ENCODE assay signal across 30 cellular contexts in the genomic region with DNA sequence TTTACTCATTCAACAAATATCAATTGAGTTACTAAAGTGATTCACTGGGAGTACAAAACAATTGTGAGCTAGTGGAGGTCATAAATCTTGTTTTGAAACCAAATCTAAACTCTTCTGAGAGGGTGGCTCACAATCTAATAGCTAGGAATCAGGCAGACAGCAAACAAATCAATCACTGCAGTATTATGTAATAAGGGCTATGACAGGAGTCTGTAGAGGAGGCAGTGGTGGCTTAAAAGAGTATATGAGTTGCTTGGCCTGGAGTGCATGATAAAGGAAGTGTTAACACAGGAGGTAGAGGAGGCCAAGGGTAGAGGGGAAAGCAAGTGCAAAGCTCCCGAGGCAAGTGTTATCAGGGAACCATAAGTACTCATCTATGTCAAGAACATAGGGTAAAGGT. TPM values are rescaled to one million over a fixed set of nuclear protein-coding genes. Genes with fewer than 3 reads are reported as not detected.
DNase-seq lines count a peak whose midpoint lies in the region; ATAC-seq, FAIRE-seq and TF ChIP-seq lines count a peak whose summit lies in the region.
"Had no signal": no experiment of that assay in that cellular context is flagged by ENCODE, and none has a peak within 500 bp of the region (broad histone marks: within the 10 kb centered on the region; RNA-seq: fewer than 3 reads in every experiment).

No MANE protein-coding gene starts in this region.

- H3K27ac Mint-ChIP-seq in HFFc6: peak overlapping the region; percentile 1
- H3K27ac Mint-ChIP-seq: activated naive CD8-positive, alpha-beta T cell treated with anti-CD3 and anti-CD28 coated beads, Interleukin-2, amount 50 U/mL, for 24 hours; brain had no signal

- no peak overlapping the region for H3K4me3 Mint-ChIP-seq in HFFc6
- H3K4me3 Mint-ChIP-seq: activated naive CD8-positive, alpha-beta T cell treated with anti-CD3 and anti-CD28 coated beads, Interleukin-2, amount 50 U/mL, for 24 hours; brain had no signal

- no peaks in the 10 kb centered on the region; the same call in none of the 2 replicates for H3K27me3 Mint-ChIP-seq in HFFc6 (ENCODE audit: insufficient read depth)

- H3K36me3 Mint-ChIP-seq in HFFc6 (ENCODE audit: low read depth): peaks cover 69% of the 10 kb centered on the region

- peaks cover 25% of the 10 kb centered on the region for H3K4me1 ChIP-seq in A549
- no peaks in the 10 kb centered on the region for H3K4me1 ChIP-seq in mucosa of descending colon (ENCODE audit: low read depth)
- peaks cover 4% of the 10 kb centered on the region for H3K4me1 ChIP-seq in body of pancreas
- no peaks in the 10 kb centered on the region for H3K4me1 ChIP-seq in upper lobe of left lung
- H3K4me1 ChIP-seq: transverse colon had no signal

- no peak for TF ChIP-seq CTCF in A549 (IDR thresholded peaks at IDR 0.05)
- TF ChIP-seq CTCF in HFFc6 (IDR thresholded peaks at IDR 0.05): no peak
- TF ChIP-seq CTCF in mucosa of descending colon (IDR thresholded peaks at IDR 0.05): no peak
- TF ChIP-seq CTCF in body of pancreas (IDR thresholded peaks at IDR 0.05): no peak
- TF ChIP-seq CTCF in GM10266 (IDR thresholded peaks at IDR 0.05; ENCODE audit: control insufficient read depth, insufficient read depth, low read depth, missing control alignments): no peak
- TF ChIP-seq CTCF in upper lobe of left lung (IDR thresholded peaks at IDR 0.05): no peak

- TF ChIP-seq EP300 in A549 (IDR thresholded peaks at IDR 0.05) (no peak), upper lobe of left lung (IDR thresholded peaks at IDR 0.05) (no peak)

- ATAC-seq in A549: peak in 1 of 2 experiments; percentile 78; a peak in 3 of 6 replicates
- peak; percentile 66 for ATAC-seq in mucosa of descending colon
- ATAC-seq in body of pancreas: no peak
- no peak for ATAC-seq in upper lobe of left lung (ENCODE audit: low FRiP score in 2 of 2)
- ATAC-seq: activated naive CD8-positive, alpha-beta T cell treated with anti-CD3 and anti-CD28 coated beads, Interleukin-2, amount 50 U/mL, for 24 hours had no signal

- no peaks in the 10 kb centered on the region for H3K36me3 ChIP-seq in mucosa of descending colon (ENCODE audit: low read depth)
- no peaks in the 10 kb centered on the region for H3K36me3 ChIP-seq in body of pancreas (replicated peaks in 1 of 2; ENCODE audit: insufficient read depth in 1 of 2, low read depth in 2 of 2)
- no peaks in the 10 kb centered on the region for H3K36me3 ChIP-seq in upper lobe of left lung
- H3K36me3 ChIP-seq: transverse colon had no signal

- H3K9me3 ChIP-seq in A549 (no peaks in the 10 kb centered on the region), mucosa of descending colon (no peaks in the 10 kb centered on the region), body of pancreas (no peaks in the 10 kb centered on the region), upper lobe of left lung (no peaks in the 10 kb centered on the region)
- H3K9me3 ChIP-seq: transverse colon had no signal

- peaks cover 49% of the 10 kb centered on the region for H3K4me1 Mint-ChIP-seq in HFFc6 (ENCODE audit: low read depth)
- H3K4me1 Mint-ChIP-seq: activated naive CD8-positive, alpha-beta T cell treated with anti-CD3 and anti-CD28 coated beads, Interleukin-2, amount 50 U/mL, for 24 hours had no signal

- H3K27ac ChIP-seq in A549 (peak overlapping the region in 1 of 2 experiments; percentile 33; a peak in 4 of 6 replicates), body of pancreas (no peak overlapping the region), upper lobe of left lung (no peak overlapping the region)
- H3K27ac ChIP-seq: transverse colon, VCaP had no signal

- H3K4me3 ChIP-seq in A549 (no peak overlapping the region), mucosa of descending colon (no peak overlapping the region), body of pancreas (no peak overlapping the region), upper lobe of left lung (no peak overlapping the region)
- H3K4me3 ChIP-seq: transverse colon had no signal

- no peak for TF ChIP-seq RAD21 in A549 (conservative IDR thresholded peaks at IDR 0.05 in 1 of 2, IDR thresholded peaks at IDR 0.05 in 1 of 2)

- POLR2A ChIA-PET in A549 (lab: Yijun Ruan, JAX): no interaction called here

- CTCF ChIA-PET in A549 (lab: Yijun Ruan, JAX): interaction anchor here (0.6 kb wide), 1 partner anchor 18 kb away, joined by 4 read pairs; no protein-coding TSS in a partner anchor

- DNase-seq in A549 (ENCODE audit: low read depth in 1 of 2, low spot score in 1 of 2) (peak in 1 of 2 experiments; percentile 58), HFFc6 (no peak), amniotic epithelial cell (ENCODE audit: low read depth) (peak; percentile 62), mucosa of descending colon (no peak), body of pancreas (no peak), GM10266 (ENCODE audit: extremely low spot score) (no peak), upper lobe of left lung (no peak)
- DNase-seq in activated effector memory CD4-positive, alpha-beta T cell treated with anti-CD3 and anti-CD28 coated beads, Interleukin-2, amount 50 U/mL, for 16 hours: no peak
- DNase-seq: activated CD4-positive, alpha-beta T cell treated with anti-CD3 and anti-CD28 coated beads for 4 hours; activated gamma-delta T cell treated with Interleukin-2 at 50 U/mL for 16 hours; activated naive CD8-positive, alpha-beta T cell treated with anti-CD3 and anti-CD28 coated beads, Interleukin-2, amount 50 U/mL, for 24 hours; activated T-cell treated with anti-CD3 and anti-CD28 coated beads, Interleukin-2, amount 50 U/mL, for 1 hour; GOT3; KBM-7; NCI-H1436 treated with DMSO at 0.1 percent for 48 hours; NCI-H2107; NCI-H446 treated with DMSO at 0.1 percent for 48 hours; SHP77 treated with DMSO at 0.1 percent for 48 hours; stimulated activated CD4-positive, alpha-beta T cell treated with anti-CD3 and anti-CD28 coated beads, Interleukin-2, amount 100 ng/mL, for 24 hours; SW 1271; T-helper 9 cell; transverse colon had no signal

- FAIRE-seq in A549 (lab: Jason Lieb, UNC): no peak
- FAIRE-seq: G401.6, keratinocyte had no signal

- intact Hi-C loops in mucosa of descending colon (cut with DNase I, micrococcal nuclease): no loop called here
- intact Hi-C loops in body of pancreas (cut with DNase I): no loop called here

- WGBS in A549 (ENCODE audit: missing lambda C conversion rate): 32% methylated on average over 1 of the region's 1 CpG
- WGBS in body of pancreas, 2 donors: 13 to 16% methylated on average over 1 of the region's 1 CpG
- 18 to 46% methylated on average over 1 of the region's 1 CpG for WGBS in upper lobe of left lung, 2 donors

- TF ChIP-seq POLR2A in A549 (IDR thresholded peaks at IDR 0.05; ENCODE audit: low read length): no peak
- no peak for TF ChIP-seq POLR2A in body of pancreas (IDR thresholded peaks at IDR 0.05)
- no peak for TF ChIP-seq POLR2A in upper lobe of left lung (IDR thresholded peaks at IDR 0.05)

- H3K27me3 ChIP-seq in body of pancreas (no peaks in the 10 kb centered on the region), upper lobe of left lung (no peaks in the 10 kb centered on the region)
- H3K27me3 ChIP-seq: transverse colon had no signal

- H3K4me2 ChIP-seq in A549: peak overlapping the region; percentile 29

- no peaks in the 10 kb centered on the region for H3K9me3 Mint-ChIP-seq in HFFc6
- H3K9me3 Mint-ChIP-seq: activated naive CD8-positive, alpha-beta T cell treated with anti-CD3 and anti-CD28 coated beads, Interleukin-2, amount 50 U/mL, for 24 hours; brain had no signal

TF ChIP-seq in A549, 52 proteins besides CTCF, POLR2A, EP300 and RAD21:
- TF ChIP-seq HOXB5 (CRISPR knock-in tag; IDR thresholded peaks at IDR 0.05) (peak; percentile 64; the same call in 1 of the 2 replicates), CEBPB (IDR thresholded peaks at IDR 0.05) (peak; percentile 40 to 86; a peak in 3 of 4 replicates), BHLHE40 (IDR thresholded peaks at IDR 0.05; ENCODE audit: low read depth, low read length) (no peak), GATA3 (IDR thresholded peaks at IDR 0.05; ENCODE audit: borderline replicate concordance) (peak; percentile 76), MAFK (IDR thresholded peaks at IDR 0.05; ENCODE audit: partially characterized antibody) (no peak)
- TF ChIP-seq, protein P1, sequence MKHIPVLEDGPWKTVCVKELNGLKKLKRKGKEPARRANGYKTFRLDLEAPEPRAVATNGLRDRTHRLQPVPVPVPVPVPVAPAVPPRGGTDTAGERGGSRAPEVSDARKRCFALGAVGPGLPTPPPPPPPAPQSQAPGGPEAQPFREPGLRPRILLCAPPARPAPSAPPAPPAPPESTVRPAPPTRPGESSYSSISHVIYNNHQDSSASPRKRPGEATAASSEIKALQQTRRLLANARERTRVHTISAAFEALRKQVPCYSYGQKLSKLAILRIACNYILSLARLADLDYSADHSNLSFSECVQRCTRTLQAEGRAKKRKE (CRISPR knock-in tag; IDR thresholded peaks at IDR 0.05; ENCODE audit: low read depth): no peak
- TF ChIP-seq, protein P2, sequence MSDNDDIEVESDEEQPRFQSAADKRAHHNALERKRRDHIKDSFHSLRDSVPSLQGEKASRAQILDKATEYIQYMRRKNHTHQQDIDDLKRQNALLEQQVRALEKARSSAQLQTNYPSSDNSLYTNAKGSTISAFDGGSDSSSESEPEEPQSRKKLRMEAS (IDR thresholded peaks at IDR 0.05): peak; percentile 32; the same call in 1 of the 2 replicates

RNA-seq across cellular contexts. Expression of a gene that starts 16.5 kb away (rescaled TPM):
- polyA plus RNA-seq in A549 (2011; rRNA removed) (2.1 and 2.3 TPM in 2 replicates), A549 (2017; fragmentation: RNase III; extraction: RNeasy Plus Mini Kit Qiagen cat#74134 plus additional on column Dnase treatment) (1.5 to 1.8 TPM (median 1.5 TPM) in 3 replicates)
- polyA plus RNA-seq in A549 (2012; cell fraction: cytosol; rRNA removed): 0.67 and 0.95 TPM in 2 replicates
- 1.1 and 1.9 TPM in 2 replicates for polyA plus RNA-seq in A549 (2012; cell fraction: nucleus; rRNA removed)
- polyA minus RNA-seq in A549 (2011; rRNA and poly(A)+ RNA removed): 2.3 and 2.6 TPM in 2 replicates
- total RNA-seq in HFFc6 (2021; fragmentation: NEBNext Ultra II Directional; extraction: Animal tissue kit (Norgen Biotek cat#: 25700)): 10 to 100 TPM; 70.3 to 89.1 (median 80.1) TPM
- total RNA-seq in mucosa of descending colon (1 to 10 TPM in 1 of 3 donors, under 1 TPM in 2; 0.47 to 1.8 (median 0.93) TPM), body of pancreas (1 to 10 TPM in 1 of 2 donors, not detected in 1; 2.3 TPM), upper lobe of left lung (not detected)
- total RNA-seq: activated CD8-positive, alpha-beta memory T cell treated with anti-CD3 and anti-CD28 coated beads for 36 hours; cerebellum; lung microvascular endothelial cell had no signal
- polyA plus RNA-seq: neural cell had no signal

RNA-seq across cellular contexts. Expression of a gene that starts 50.7 kb away (rescaled TPM):
- polyA plus RNA-seq in A549 (2011; rRNA removed): 40.5 and 51.3 TPM in 2 replicates
- 13.8 and 16.0 TPM in 2 replicates for polyA plus RNA-seq in A549 (2012; cell fraction: cytosol; rRNA removed)
- 18.3 and 43.5 TPM in 2 replicates for polyA plus RNA-seq in A549 (2012; cell fraction: nucleus; rRNA removed)
- polyA plus RNA-seq in A549 (2017; fragmentation: RNase III; extraction: RNeasy Plus Mini Kit Qiagen cat#74134 plus additional on column Dnase treatment): 42.2 to 53.7 TPM (median 43.2 TPM) in 3 replicates
- 25.5 and 29.6 TPM in 2 replicates for polyA minus RNA-seq in A549 (2011; rRNA and poly(A)+ RNA removed)
- 100 to 1,000 TPM; 220 to 297 (median 279) TPM for total RNA-seq in HFFc6 (2021; fragmentation: NEBNext Ultra II Directional; extraction: Animal tissue kit (Norgen Biotek cat#: 25700))
- 10 to 100 TPM; 54.1 to 72.2 (median 62.3) TPM for total RNA-seq in mucosa of descending colon
- total RNA-seq in body of pancreas: 10 to 100 TPM; 21.4 to 42.8 TPM
- total RNA-seq in upper lobe of left lung: 10 to 100 TPM; 32.1 to 82.5 (median 46.7) TPM

Comparison
In these comparisons a context has a peak if more than half of its experiments do, and no peak if none do; other contexts are left out.
1. RNA of a gene that starts 16.5 kb away (total RNA-seq): 70.3 to 89.1 TPM in HFFc6; 2.3 TPM in body of pancreas, 0.47 to 1.8 TPM in mucosa of descending colon and not detected in upper lobe of left lung; every median in the first group is over 10 times any median in the second.